In the genomic region with DNA sequence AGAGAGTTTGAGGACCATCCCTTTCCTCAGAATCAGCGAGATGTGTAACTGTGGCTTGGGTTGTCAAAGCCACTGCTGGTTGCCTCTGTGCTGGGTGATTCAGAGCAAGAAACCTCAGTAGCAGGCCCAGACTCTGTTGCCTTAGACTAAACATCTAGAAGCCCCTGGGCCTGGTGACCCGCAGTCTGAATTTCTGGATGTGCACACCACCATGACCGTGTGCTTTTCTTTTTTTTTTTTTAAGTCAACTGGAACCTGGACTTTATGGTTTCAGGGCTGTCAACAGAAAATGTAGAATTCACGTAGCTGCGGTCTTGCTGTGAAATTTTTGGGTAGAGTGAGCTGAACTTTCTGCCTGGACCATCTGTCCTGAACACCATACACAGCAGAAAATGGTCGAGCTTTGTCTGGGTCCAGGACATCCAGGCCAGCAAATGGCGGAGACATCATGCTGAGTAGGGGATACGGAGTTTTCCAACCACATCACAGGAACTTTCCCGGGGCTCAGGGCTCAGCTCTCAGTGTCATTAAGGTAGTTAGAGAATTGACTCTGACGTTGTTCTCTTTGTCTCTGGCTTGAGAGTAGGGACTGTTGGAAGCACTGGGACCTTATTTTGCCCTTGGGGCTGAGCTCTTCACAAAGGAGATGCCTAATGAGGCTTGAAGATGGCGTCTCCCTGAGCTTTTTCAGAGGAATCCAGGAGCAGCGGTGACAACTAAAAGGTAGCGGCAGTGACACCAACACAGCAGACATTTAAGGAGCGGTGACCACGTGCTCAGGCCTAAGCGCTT, we compare ENCODE assay signal across 14 cellular contexts. TPM values are rescaled to one million over a fixed set of nuclear protein-coding genes. Genes with fewer than 3 reads are reported as not detected.
DNase-seq lines count a peak whose midpoint lies in the region; ATAC-seq, FAIRE-seq and TF ChIP-seq lines count a peak whose summit lies in the region.
"Had no signal": no experiment of that assay in that cellular context is flagged by ENCODE, and none has a peak within 500 bp of the region (broad histone marks: within the 10 kb centered on the region; RNA-seq: fewer than 3 reads in every experiment).

No MANE protein-coding gene starts in this region.

- H4K5ac ChIP-seq in H1 (ENCODE audit: insufficient read length, low read depth, low read length): no peak overlapping the region

- H3K36me3 ChIP-seq in H1 (ENCODE audit: control insufficient read depth in 2 of 4, insufficient read depth in 4 of 4, low read length in 3 of 4) (no peaks in the 10 kb centered on the region), suprapubic skin (no peaks in the 10 kb centered on the region), MG63 (no peaks in the 10 kb centered on the region)
- H3K36me3 ChIP-seq: cardiac muscle cell, gastroesophageal sphincter, right atrium auricular region had no signal

- no peak overlapping the region for H2BK15ac ChIP-seq in H1 (ENCODE audit: low read length)

- CTCF ChIA-PET in H1 (lab: Charles Lee; ENCODE audit: partially characterized antibody): interaction anchor here (0.5 to 3.7 kb wide), 9 partner anchors 8 to 307 kb away, joined by 3 to 21 read pairs (median 5); no protein-coding TSS in a partner anchor

- H3K4ac ChIP-seq in H1 (replicated peaks; ENCODE audit: insufficient read length, low read depth, low read length): no peak overlapping the region

- no peak overlapping the region for H3K18ac ChIP-seq in H1 (ENCODE audit: extremely low read depth, low read length)

- H3K27ac ChIP-seq in H1 (ENCODE audit: low read depth, low read length) (no peak overlapping the region), suprapubic skin (no peak overlapping the region)
- H3K27ac ChIP-seq: cardiac muscle cell, gastroesophageal sphincter, right atrium auricular region had no signal

- H3K56ac ChIP-seq in H1 (replicated peaks; ENCODE audit: insufficient read length, low read depth, low read length): no peak overlapping the region

- no peak for TF ChIP-seq RAD21 in H1 (IDR thresholded peaks at IDR 0.05 in 1 of 2, conservative IDR thresholded peaks at IDR 0.05 in 1 of 2; ENCODE audit: low read depth in 2 of 2, low read length in 2 of 2)

- no peak overlapping the region for H3K4me3 ChIP-seq in H1 (ENCODE audit: extremely low read depth in 1 of 4, insufficient read depth in 2 of 4, low read depth in 3 of 4, low read length in 4 of 4)
- no peak overlapping the region for H3K4me3 ChIP-seq in suprapubic skin
- no peak overlapping the region for H3K4me3 ChIP-seq in MG63
- H3K4me3 ChIP-seq: cardiac muscle cell, gastroesophageal sphincter, right atrium auricular region had no signal

- WGBS in H1 (ENCODE audit: extremely low coverage in 1 of 2, insufficient coverage in 1 of 2, insufficient read length in 1 of 2, insufficient replicate concordance in 2 of 2, low coverage in 1 of 2, low lambda C conversion rate in 2 of 2, missing lambda C conversion rate in 1 of 2), 2 experiments: 90% methylated on average over 15 of the region's 16 CpGs; no CpG with 5 or more reads in 1 of the 2 experiments
- WGBS in suprapubic skin: 86% methylated on average over 15 of the region's 16 CpGs

- peak overlapping the region; percentile 75; the same call in 1 of the 2 replicates for H2BK20ac ChIP-seq in H1 (ENCODE audit: low read length)

- H2AK5ac ChIP-seq in H1 (ENCODE audit: low read depth, low read length): no peak overlapping the region

- H3K27me3 Mint-ChIP-seq in immature natural killer cell (ENCODE audit: low read depth in 3 of 3): peaks cover 0 to 4% (median 2%) of the 10 kb centered on the region in 3 donors

- H3K4me1 ChIP-seq in H1 (replicated peaks in 1 of 4; ENCODE audit: control insufficient read depth in 3 of 4, insufficient read depth in 4 of 4, low read length in 3 of 4): no peaks in the 10 kb centered on the region
- no peaks in the 10 kb centered on the region for H3K4me1 ChIP-seq in suprapubic skin
- H3K4me1 ChIP-seq: gastroesophageal sphincter, right atrium auricular region had no signal

- no peak overlapping the region for H3K4me2 ChIP-seq in H1 (ENCODE audit: insufficient read depth in 1 of 2, low read depth in 2 of 2, low read length in 2 of 2)

- no peak overlapping the region for H2BK5ac ChIP-seq in H1 (ENCODE audit: low read depth, low read length)

- POLR2A ChIA-PET in H1 (lab: Charles Lee; ENCODE audit: partially characterized antibody): no interaction called here

- TF ChIP-seq EP300 in H1 (IDR thresholded peaks at IDR 0.05; ENCODE audit: borderline replicate concordance in 1 of 2, low read depth in 2 of 2, low read length in 2 of 2): no peak
- TF ChIP-seq EP300 in suprapubic skin (IDR thresholded peaks at IDR 0.05): no peak

- H3K27ac Mint-ChIP-seq in immature natural killer cell: no peak overlapping the region

- H3K36me3 Mint-ChIP-seq in immature natural killer cell: no peaks in the 10 kb centered on the region

- peak; percentile 61 for DNase-seq in GM20000 (ENCODE audit: low spot score)
- DNase-seq in H1 (ENCODE audit: low read depth in 1 of 2, low spot score in 2 of 2): peak in 1 of 2 experiments; percentile 32
- DNase-seq in DMS79 (lab: John Stamatoyannopoulos, UW): no peak
- DNase-seq in immature natural killer cell: no peak
- no peak for DNase-seq in suprapubic skin (ENCODE audit: low spot score in 2 of 2)
- no peak for DNase-seq in MG63
- DNase-seq: Calu3, NCI-H2029 treated with DMSO at 0.1 percent for 48 hours, SHP77 treated with DMSO at 0.1 percent for 48 hours had no signal

- H3K23ac ChIP-seq in H1 (ENCODE audit: insufficient read length): no peak overlapping the region

- ATAC-seq in GM18517 (IDR thresholded peaks at IDR 0.05; ENCODE audit: unreplicated experiment) (peak; percentile 42), HG03135 (IDR thresholded peaks at IDR 0.05; ENCODE audit: unreplicated experiment) (peak; percentile 76)
- ATAC-seq: gastroesophageal sphincter had no signal

- no peaks in the 10 kb centered on the region for H3K79me2 ChIP-seq in H1 (ENCODE audit: control insufficient read depth in 1 of 2, insufficient read depth in 2 of 2, low read length in 2 of 2)

- TF ChIP-seq POLR2A in H1 (IDR thresholded peaks at IDR 0.05; ENCODE audit: control extremely low read depth in 1 of 2, low read depth in 2 of 2, low read length in 2 of 2) (no peak), suprapubic skin (IDR thresholded peaks at IDR 0.05) (no peak)

- peak overlapping the region; percentile 89 for H2AFZ ChIP-seq in H1 (ENCODE audit: low read length)

- no peak overlapping the region for H2BK12ac ChIP-seq in H1 (ENCODE audit: low read depth, low read length)

- H4K20me1 ChIP-seq in H1 (replicated peaks in 1 of 2; ENCODE audit: control insufficient read depth in 1 of 2, insufficient read depth in 2 of 2, low read length in 2 of 2): no peaks in the 10 kb centered on the region

- peaks cover 0 to 6% of the 10 kb centered on the region in 2 donors for H3K4me1 Mint-ChIP-seq in immature natural killer cell

- H3K9me3 Mint-ChIP-seq in immature natural killer cell: no peaks in the 10 kb centered on the region

- H3K27me3 ChIP-seq in H1 (replicated peaks in 1 of 4; ENCODE audit: control insufficient read depth in 3 of 4, extremely low read depth in 1 of 4, insufficient read depth in 3 of 4, low read length in 3 of 4) (no peaks in the 10 kb centered on the region; a peak in 1 of 7 replicates), suprapubic skin (no peaks in the 10 kb centered on the region), MG63 (no peaks in the 10 kb centered on the region)
- H3K27me3 ChIP-seq: cardiac muscle cell, gastroesophageal sphincter, right atrium auricular region had no signal

- TF ChIP-seq CTCF in GM20000 (IDR thresholded peaks at IDR 0.05; ENCODE audit: extremely low read depth, missing control alignments): no peak
- no peak for TF ChIP-seq CTCF in H1 (IDR thresholded peaks at IDR 0.05; ENCODE audit: control extremely low read depth in 1 of 3, insufficient read depth in 1 of 3, low read depth in 1 of 3, low read length in 3 of 3)
- TF ChIP-seq CTCF in suprapubic skin (IDR thresholded peaks at IDR 0.05): no peak

- H3K9ac ChIP-seq in H1 (replicated peaks in 1 of 4; ENCODE audit: extremely low read depth in 1 of 4, low read depth in 3 of 4, low read length in 3 of 4): no peak overlapping the region

- no peak overlapping the region; the same call in none of the 2 replicates for H4K8ac ChIP-seq in H1 (ENCODE audit: extremely low read depth, insufficient read depth, low read length)

- H4K91ac ChIP-seq in H1 (replicated peaks; ENCODE audit: insufficient read length, low read length): no peak overlapping the region

- H3K79me1 ChIP-seq in H1 (ENCODE audit: low read depth, low read length): no peaks in the 10 kb centered on the region

- no peak overlapping the region for H3K4me3 Mint-ChIP-seq in immature natural killer cell

- H3K9me3 ChIP-seq in H1 (ENCODE audit: insufficient read depth in 2 of 2, low read depth in 1 of 2, low read length in 1 of 2) (no peaks in the 10 kb centered on the region), suprapubic skin (no peaks in the 10 kb centered on the region), MG63 (no peaks in the 10 kb centered on the region)
- H3K9me3 ChIP-seq: gastroesophageal sphincter, right atrium auricular region had no signal

- H3K14ac ChIP-seq in H1 (ENCODE audit: insufficient read length): no peak overlapping the region

- no peak for FAIRE-seq in H1 (lab: Jason Lieb, UNC)

- H3K23me2 ChIP-seq in H1 (ENCODE audit: low read depth, low read length): no peaks in the 10 kb centered on the region

- no peak overlapping the region for H2BK120ac ChIP-seq in H1 (replicated peaks; ENCODE audit: low read depth, low read length)

TF ChIP-seq in H1, 55 proteins besides CTCF, POLR2A, EP300 and RAD21 (continues in another document):
- TF ChIP-seq CBX5 (IDR thresholded peaks at IDR 0.05; ENCODE audit: low read depth, low read length): no peak
- TF ChIP-seq SIX5 (IDR thresholded peaks at IDR 0.05; ENCODE audit: low read depth, low read length): no peak
- no peak for TF ChIP-seq CEBPB (IDR thresholded peaks at IDR 0.05; ENCODE audit: low read depth, low read length)
- no peak for TF ChIP-seq KDM4A (IDR thresholded peaks at IDR 0.05; ENCODE audit: low read depth, low read length, severe bottlenecking)
- no peak for TF ChIP-seq POU5F1 (IDR thresholded peaks at IDR 0.05; ENCODE audit: low read depth, low read length)
- no peak for TF ChIP-seq RXRA (IDR thresholded peaks at IDR 0.05; ENCODE audit: insufficient read depth, low read depth, low read length)

RNA-seq across cellular contexts. Expression of a gene that starts 23.0 kb away (rescaled TPM):
- not detected in 2 replicates for total RNA-seq in H1 (2021; fragmentation: NEBNext Ultra II Directional; extraction: Animal tissue kit (Norgen Biotek cat#: 25700))
- 0.20 TPM in 1 of 2 replicates, not detected in the other for polyA plus RNA-seq in H1 (2011; rRNA removed)
- not detected for polyA plus RNA-seq in H1 (2011; cell fraction: cytosol; rRNA removed)
- polyA plus RNA-seq in H1 (2011; cell fraction: nucleus; rRNA removed): not detected
- not detected in 4 replicates for polyA plus RNA-seq in H1 (2012, experiment 1 of 2)
- not detected for polyA plus RNA-seq in H1 (2012, experiment 2 of 2)
- polyA plus RNA-seq in H1 (2013, experiment 1 of 2): not detected
- polyA plus RNA-seq in H1 (2013, experiment 2 of 2): not detected
- polyA minus RNA-seq in H1 (2011; rRNA and poly(A)+ RNA removed): not detected in 2 replicates
- not detected for polyA minus RNA-seq in H1 (2011; cell fraction: cytosol; rRNA and poly(A)+ RNA removed)
- not detected for polyA minus RNA-seq in H1 (2011; cell fraction: nucleus; rRNA and poly(A)+ RNA removed)
- 10 to 100 TPM; 61.7 to 97.4 (median 95.6) TPM for polyA plus RNA-seq in immature natural killer cell
- 1 to 10 TPM in 3 of 4 donors, not detected in 1; 1.1 to 4.2 (median 1.1) TPM for total RNA-seq in suprapubic skin
- not detected in 2 replicates for total RNA-seq in MG63 (2014; rRNA removed; shearing (Covaris generic); ENCODE audit: low replicate concordance)
- total RNA-seq: cardiac muscle cell had no signal
- polyA plus RNA-seq: cardiac muscle cell had no signal
